ENCODE assay signal across 17 cellular contexts in the genomic region with DNA sequence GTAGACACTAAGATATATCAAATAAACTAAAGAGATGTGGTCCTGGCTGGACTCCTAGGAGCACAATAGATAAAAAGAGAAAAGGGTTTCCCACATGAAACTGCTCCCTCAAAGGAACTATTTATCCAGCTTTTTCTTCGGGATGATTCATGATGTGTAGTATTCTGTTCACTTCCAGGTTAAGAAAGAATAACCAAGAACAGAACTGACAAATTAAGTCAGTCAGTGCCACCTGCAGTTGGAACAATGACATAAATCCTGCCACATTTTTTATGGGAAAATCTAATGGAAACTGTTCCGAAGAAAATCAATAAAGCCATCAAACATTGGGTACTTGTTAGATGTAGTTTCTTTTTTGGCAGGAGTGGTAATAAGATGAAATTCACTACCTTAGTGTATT.
DNase-seq lines count a peak whose midpoint lies in the region; ATAC-seq and TF ChIP-seq lines count a peak whose summit lies in the region.
"Had no signal": no experiment of that assay in that cellular context is flagged by ENCODE, and none has a peak within 500 bp of the region (broad histone marks: within the 10 kb centered on the region; RNA-seq: fewer than 3 reads in every experiment).

No MANE protein-coding gene starts in this region.

- peak; percentile 51 for DNase-seq in DMS53 (lab: John Stamatoyannopoulos, UW)
- DNase-seq in DMS53 treated with DMSO at 0.1 percent for 48 hours (lab: John Stamatoyannopoulos, UW; ENCODE audit: unreplicated experiment): no peak
- peak; percentile 36 for DNase-seq in NCI-H226
- DNase-seq in brain pericyte (ENCODE audit: low read depth, low spot score): peak; percentile 6
- DNase-seq in putamen (ENCODE audit: low spot score): peak; percentile 5
- DNase-seq in neural progenitor cell (ENCODE audit: low spot score): no peak
- DNase-seq in activated CD4-positive, alpha-beta T cell treated with anti-CD3 and anti-CD28 coated beads for 36 hours: no peak
- DNase-seq: 8988T; activated naive CD4-positive, alpha-beta T cell treated with Interleukin-2 at 50 U/mL for 16 hours; CD8-positive, alpha-beta memory T cell; NCI-H748 treated with DMSO at 0.1 percent for 48 hours; spleen; WERI-Rb-1 had no signal

- no peak for ATAC-seq in GM21423 (IDR thresholded peaks at IDR 0.05; ENCODE audit: unreplicated experiment)
- ATAC-seq in activated CD4-positive, alpha-beta T cell treated with anti-CD3 and anti-CD28 coated beads for 36 hours: no peak

- H3K36me3 Mint-ChIP-seq in neural progenitor cell: no peaks in the 10 kb centered on the region
- no peaks in the 10 kb centered on the region for H3K36me3 Mint-ChIP-seq in activated CD4-positive, alpha-beta T cell treated with anti-CD3 and anti-CD28 coated beads for 36 hours (ENCODE audit: low read depth)
- H3K36me3 Mint-ChIP-seq: CD8-positive, alpha-beta memory T cell had no signal

- H3K4me1 ChIP-seq in neural progenitor cell: no peaks in the 10 kb centered on the region
- H3K4me1 ChIP-seq: HAP-1, spleen, suprapubic skin had no signal

- CTCF ChIA-PET in activated CD4-positive, alpha-beta T cell treated with anti-CD3 and anti-CD28 coated beads for 36 hours (lab: Charles Lee): no interaction called here

- TF ChIP-seq CTCF in neural progenitor cell (IDR thresholded peaks at IDR 0.05): no peak

- no peaks in the 10 kb centered on the region for H3F3A ChIP-seq in neural progenitor cell (ENCODE audit: low read depth)

- H3K9me3 ChIP-seq in neural progenitor cell (ENCODE audit: low read depth): no peaks in the 10 kb centered on the region
- H3K9me3 ChIP-seq: HAP-1, neutrophil, suprapubic skin had no signal

- POLR2A ChIA-PET in activated CD4-positive, alpha-beta T cell treated with anti-CD3 and anti-CD28 coated beads for 36 hours (lab: Charles Lee): no interaction called here

- no peaks in the 10 kb centered on the region for H3K9me3 Mint-ChIP-seq in neural progenitor cell
- H3K9me3 Mint-ChIP-seq in activated CD4-positive, alpha-beta T cell treated with anti-CD3 and anti-CD28 coated beads for 36 hours (ENCODE audit: low read depth): peaks cover 2% of the 10 kb centered on the region

- H3K27ac Mint-ChIP-seq in neural progenitor cell: no peak overlapping the region
- H3K27ac Mint-ChIP-seq in activated CD4-positive, alpha-beta T cell treated with anti-CD3 and anti-CD28 coated beads for 36 hours: no peak overlapping the region
- H3K27ac Mint-ChIP-seq: CD8-positive, alpha-beta memory T cell had no signal

- no peak overlapping the region for H3K9ac ChIP-seq in neural progenitor cell

- no peak overlapping the region for H3K4me3 ChIP-seq in neural progenitor cell
- H3K4me3 ChIP-seq: HAP-1, spleen, suprapubic skin had no signal

- no peaks in the 10 kb centered on the region for H3K4me1 Mint-ChIP-seq in neural progenitor cell
- no peaks in the 10 kb centered on the region for H3K4me1 Mint-ChIP-seq in activated CD4-positive, alpha-beta T cell treated with anti-CD3 and anti-CD28 coated beads for 36 hours
- H3K4me1 Mint-ChIP-seq: CD8-positive, alpha-beta memory T cell had no signal

- H3K4me2 ChIP-seq in neural progenitor cell: no peak overlapping the region

- no peak overlapping the region for H3K27ac ChIP-seq in neural progenitor cell
- H3K27ac ChIP-seq: neutrophil, spleen, suprapubic skin, WERI-Rb-1 had no signal

- no peak overlapping the region for H2AFZ ChIP-seq in neural progenitor cell (replicated peaks)

- no peaks in the 10 kb centered on the region for H4K20me1 ChIP-seq in neural progenitor cell (ENCODE audit: low read depth)

- H3K79me2 ChIP-seq in neural progenitor cell (ENCODE audit: low read depth): no peaks in the 10 kb centered on the region

- no peaks in the 10 kb centered on the region for H3K27me3 ChIP-seq in neural progenitor cell
- H3K27me3 ChIP-seq: neutrophil, spleen, suprapubic skin had no signal

- no peaks in the 10 kb centered on the region for H3K36me3 ChIP-seq in neural progenitor cell
- H3K36me3 ChIP-seq: HAP-1, neutrophil, spleen, suprapubic skin, WERI-Rb-1 had no signal

- no peak overlapping the region for H3K4me3 Mint-ChIP-seq in neural progenitor cell
- no peak overlapping the region for H3K4me3 Mint-ChIP-seq in activated CD4-positive, alpha-beta T cell treated with anti-CD3 and anti-CD28 coated beads for 36 hours
- H3K4me3 Mint-ChIP-seq: CD8-positive, alpha-beta memory T cell had no signal

- intact Hi-C loops in activated CD4-positive, alpha-beta T cell treated with anti-CD3 and anti-CD28 coated beads for 36 hours (cut with DNase I, micrococcal nuclease): no loop called here

- no peaks in the 10 kb centered on the region for H3K27me3 Mint-ChIP-seq in neural progenitor cell (ENCODE audit: insufficient read depth, low read depth)
- no peaks in the 10 kb centered on the region for H3K27me3 Mint-ChIP-seq in activated CD4-positive, alpha-beta T cell treated with anti-CD3 and anti-CD28 coated beads for 36 hours
- H3K27me3 Mint-ChIP-seq: CD8-positive, alpha-beta memory T cell had no signal

Comparison
In these comparisons a context has a peak if more than half of its experiments do, and no peak if none do; other contexts are left out.
1. DNase-seq: peak in DMS53 (single experiment), NCI-H226 (single experiment), brain pericyte (single experiment) and putamen (single experiment); none in DMS53 treated with DMSO at 0.1 percent for 48 hours (single experiment), neural progenitor cell (single experiment) and activated CD4-positive, alpha-beta T cell treated with anti-CD3 and anti-CD28 coated beads for 36 hours (single experiment).